In the genomic region with DNA sequence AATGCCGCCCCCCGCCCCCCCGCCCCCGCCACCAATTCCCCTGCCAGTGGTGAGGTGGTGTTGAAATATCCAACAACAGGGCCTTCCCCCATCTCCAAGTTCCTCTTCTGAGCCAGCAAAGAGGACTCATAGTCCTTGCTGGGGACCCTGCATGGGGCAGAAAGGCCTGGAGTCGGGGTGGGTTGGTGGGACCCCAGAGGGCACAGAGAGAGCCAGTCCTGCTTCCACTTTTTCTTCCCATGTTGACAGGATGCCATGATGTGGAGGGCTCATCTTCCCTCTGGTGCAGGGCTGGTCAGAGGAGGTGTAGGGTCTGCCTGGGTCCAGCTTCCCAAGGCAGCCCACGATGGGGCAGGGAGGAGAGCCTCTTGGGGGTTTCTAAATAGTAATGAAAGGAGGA, we compare ENCODE assay signal across 15 cellular contexts. TPM values are rescaled to one million over a fixed set of nuclear protein-coding genes. Genes with fewer than 3 reads are reported as not detected.
DNase-seq lines count a peak whose midpoint lies in the region; ATAC-seq and TF ChIP-seq lines count a peak whose summit lies in the region.
"Had no signal": no experiment of that assay in that cellular context is flagged by ENCODE, and none has a peak within 500 bp of the region (broad histone marks: within the 10 kb centered on the region; RNA-seq: fewer than 3 reads in every experiment).

No MANE protein-coding gene starts in this region.

- H3K27ac ChIP-seq in gastroesophageal sphincter (peak overlapping the region in 2 of 4 donors; percentile 37 to 38), spleen (peak overlapping the region in 6 of 8 donors; percentile 24 to 87 (median 78)), vagina (no peak overlapping the region)

- H3K27ac Mint-ChIP-seq in activated T-cell treated with anti-CD3 and anti-CD28 coated beads, Interleukin-2, amount 50 U/mL, for 24 hours = peak overlapping the region; percentile 76
- H3K27ac Mint-ChIP-seq: activated CD8-positive, alpha-beta memory T cell treated with anti-CD3 and anti-CD28 coated beads, Interleukin-2, amount 10 ng/mL, durations not matched to agents 7 days and 5 days had no signal

- peak; percentile 62 for ATAC-seq in gastroesophageal sphincter
- ATAC-seq: Panc1 had no signal

- TF ChIP-seq POLR2A in gastroesophageal sphincter (IDR thresholded peaks at IDR 0.05) = no peak
- TF ChIP-seq POLR2A in spleen (IDR thresholded peaks at IDR 0.05) = no peak
- no peak for TF ChIP-seq POLR2A in vagina (IDR thresholded peaks at IDR 0.05)

- peaks cover 55% of the 10 kb centered on the region for H3K4me1 Mint-ChIP-seq in activated T-cell treated with anti-CD3 and anti-CD28 coated beads, Interleukin-2, amount 50 U/mL, for 24 hours (ENCODE audit: low read depth)

- H3K4me1 ChIP-seq in gastroesophageal sphincter (no peaks in the 10 kb centered on the region), spleen (peaks cover 0 to 85% (median 26%) of the 10 kb centered on the region in 6 donors), vagina (no peaks in the 10 kb centered on the region)
- H3K4me1 ChIP-seq: tibial nerve had no signal

- intact Hi-C loops in spleen (cut with DNase I; ENCODE audit: low total_unique reads) (no loop called here), vagina (cut with DNase I) (no loop called here)

- no peak overlapping the region for H3K4me3 ChIP-seq in gastroesophageal sphincter
- H3K4me3 ChIP-seq in spleen = peak overlapping the region in 1 of 8 donors; percentile 49
- no peak overlapping the region for H3K4me3 ChIP-seq in vagina
- H3K4me3 ChIP-seq: tibial nerve had no signal

- H3K9me3 Mint-ChIP-seq in activated T-cell treated with anti-CD3 and anti-CD28 coated beads, Interleukin-2, amount 50 U/mL, for 24 hours = peaks cover 2% of the 10 kb centered on the region

- peaks cover 55% of the 10 kb centered on the region for H3K36me3 Mint-ChIP-seq in activated T-cell treated with anti-CD3 and anti-CD28 coated beads, Interleukin-2, amount 50 U/mL, for 24 hours (ENCODE audit: low read depth)

- DNase-seq in activated T-cell treated with anti-CD3 and anti-CD28 coated beads, Interleukin-2, amount 50 U/mL, for 24 hours = no peak
- DNase-seq in activated T-cell treated with anti-CD3 and anti-CD28 coated beads for 4 hours (no peak), NOMO-1 treated with DMSO at 0.1 percent for 48 hours (lab: John Stamatoyannopoulos, UW; ENCODE audit: unreplicated experiment) (peak; percentile 53), spleen (no peak), SW480 (ENCODE audit: low spot score) (no peak), vagina (ENCODE audit: extremely low spot score in 2 of 2) (no peak)
- no peak for DNase-seq in effector CD4-positive, alpha-beta T cell
- DNase-seq: activated CD8-positive, alpha-beta memory T cell treated with anti-CD3 and anti-CD28 coated beads, Interleukin-2, amount 10 ng/mL, durations not matched to agents 7 days and 5 days; DMS 273 treated with DMSO at 0.1 percent for 48 hours; hippocampal formation; NCI-H2227 treated with DMSO at 0.1 percent for 48 hours; T-helper 9 cell had no signal

- no peak for TF ChIP-seq EP300 in gastroesophageal sphincter (IDR thresholded peaks at IDR 0.05)

- H3K27me3 Mint-ChIP-seq in activated T-cell treated with anti-CD3 and anti-CD28 coated beads, Interleukin-2, amount 50 U/mL, for 24 hours = no peaks in the 10 kb centered on the region
- H3K27me3 Mint-ChIP-seq: activated CD8-positive, alpha-beta memory T cell treated with anti-CD3 and anti-CD28 coated beads, Interleukin-2, amount 10 ng/mL, durations not matched to agents 7 days and 5 days had no signal

- H3K9me3 ChIP-seq in gastroesophageal sphincter = peaks cover 0 to 24% (median 0%) of the 10 kb centered on the region in 3 donors
- H3K9me3 ChIP-seq in spleen = peaks cover 0 to 22% (median 17%) of the 10 kb centered on the region in 8 donors
- H3K9me3 ChIP-seq in vagina = no peaks in the 10 kb centered on the region

- WGBS in gastroesophageal sphincter (ENCODE audit: low coverage in 1 of 2), 2 donors = 100% methylated on average over 1 of the region's 6 CpGs; no CpG with 5 or more reads in 1 of the 2 donors
- WGBS in spleen, 5 donors = 33 to 64% (median 53%) methylated on average over 6 of the region's 6 CpGs

- H3K36me3 ChIP-seq in gastroesophageal sphincter (no peaks in the 10 kb centered on the region), spleen (peaks cover 0 to 39% (median 0%) of the 10 kb centered on the region in 6 donors), vagina (no peaks in the 10 kb centered on the region)
- H3K36me3 ChIP-seq: tibial nerve had no signal

- H3K27me3 ChIP-seq in gastroesophageal sphincter = peaks cover 38% of the 10 kb centered on the region
- H3K27me3 ChIP-seq in spleen (replicated peaks in 1 of 7) = peaks cover 0 to 5% (median 0%) of the 10 kb centered on the region in 7 donors
- H3K27me3 ChIP-seq in vagina = no peaks in the 10 kb centered on the region
- H3K27me3 ChIP-seq: tibial nerve had no signal

- no peak for TF ChIP-seq CTCF in gastroesophageal sphincter (IDR thresholded peaks at IDR 0.05)
- no peak for TF ChIP-seq CTCF in spleen (IDR thresholded peaks at IDR 0.05 in 8 of 11, conservative IDR thresholded peaks at IDR 0.05 in 3 of 11)
- no peak for TF ChIP-seq CTCF in vagina (IDR thresholded peaks at IDR 0.05)

- no peak overlapping the region for H3K4me3 Mint-ChIP-seq in activated T-cell treated with anti-CD3 and anti-CD28 coated beads, Interleukin-2, amount 50 U/mL, for 24 hours
- H3K4me3 Mint-ChIP-seq: activated CD8-positive, alpha-beta memory T cell treated with anti-CD3 and anti-CD28 coated beads, Interleukin-2, amount 10 ng/mL, durations not matched to agents 7 days and 5 days had no signal

RNA-seq across cellular contexts. Expression of a gene that starts 49.0 kb away (rescaled TPM):
- total RNA-seq in gastroesophageal sphincter (1 to 10 TPM; 1.5 to 2.2 (median 2.0) TPM), spleen (1 to 10 TPM; 5.4 to 9.6 (median 7.1) TPM), vagina (3.2 TPM)
- polyA plus RNA-seq in spleen = 1 to 10 TPM; 1.3 to 3.9 (median 3.1) TPM

RNA-seq across cellular contexts. Expression of a gene that starts 49.0 kb away (rescaled TPM):
- total RNA-seq in gastroesophageal sphincter (10 to 100 TPM in 3 of 4 donors, 1 to 10 TPM in 1; 8.9 to 13.1 (median 11.9) TPM), spleen (100 to 1,000 TPM in 1 of 7 donors, 10 to 100 TPM in 6; 46.1 to 110 (median 79.1) TPM), vagina (10.6 TPM)
- polyA plus RNA-seq in spleen = 10 to 100 TPM in 2 of 3 donors, 1 to 10 TPM in 1; 8.5 to 18.2 (median 12.3) TPM
